In genomic region chr4:17807446-17807845, GRCh38 we compare ENCODE assay signal across 11 cellular contexts. TPM values are rescaled to one million over a fixed set of nuclear protein-coding genes. Genes with fewer than 3 reads are reported as not detected.
DNase-seq lines count a peak whose midpoint lies in the region; ATAC-seq and TF ChIP-seq lines count a peak whose summit lies in the region.
"Had no signal": no experiment of that assay in that cellular context is flagged by ENCODE, and none has a peak within 500 bp of the region (broad histone marks: within the 10 kb centered on the region; RNA-seq: fewer than 3 reads in every experiment).

No MANE protein-coding gene starts in this region.

- H3K9me3 ChIP-seq in T-helper 17 cell (ENCODE audit: control insufficient read depth, low read length, poor library complexity, severe bottlenecking) (no peaks in the 10 kb centered on the region), skeletal muscle tissue (ENCODE audit: control insufficient read depth in 3 of 3, low read length in 3 of 3) (no peaks in the 10 kb centered on the region)

- H3K4me3 ChIP-seq in fibroblast of pulmonary artery (replicated peaks; ENCODE audit: low read depth, low read length) (peak overlapping the region; percentile 88), skeletal muscle tissue (ENCODE audit: low read length in 3 of 3) (peak overlapping the region; percentile 15 to 56 (median 56))
- H3K4me3 ChIP-seq: lung had no signal

- no peak overlapping the region for H3K27ac ChIP-seq in skeletal muscle tissue (ENCODE audit: low read depth, low read length)

- H3K4me3 Mint-ChIP-seq in T-helper 2 cell treated with Interferon-gamma antibody and Interleukin-4, amounts not matched to agents 5 μg/mL and 100 μg/mL, for 36 hours, result peak overlapping the region; percentile 93
- H3K4me3 Mint-ChIP-seq in T-helper 17 cell, result peak overlapping the region; percentile 67

- peaks cover 14 to 19% (median 19%) of the 10 kb centered on the region in 3 donors for H3K36me3 ChIP-seq in skeletal muscle tissue (ENCODE audit: control insufficient read depth in 3 of 3, insufficient read depth in 3 of 3, low read length in 3 of 3)

- peaks cover 59% of the 10 kb centered on the region for H3K36me3 Mint-ChIP-seq in T-helper 2 cell treated with Interferon-gamma antibody and Interleukin-4, amounts not matched to agents 5 μg/mL and 100 μg/mL, for 36 hours (ENCODE audit: low read depth)
- H3K36me3 Mint-ChIP-seq in T-helper 17 cell (ENCODE audit: low read depth), result peaks cover 5% of the 10 kb centered on the region

- H3K9me3 Mint-ChIP-seq in T-helper 2 cell treated with Interferon-gamma antibody and Interleukin-4, amounts not matched to agents 5 μg/mL and 100 μg/mL, for 36 hours, result no peaks in the 10 kb centered on the region

- peaks cover 40% of the 10 kb centered on the region for H3K4me1 Mint-ChIP-seq in T-helper 2 cell treated with Interferon-gamma antibody and Interleukin-4, amounts not matched to agents 5 μg/mL and 100 μg/mL, for 36 hours (ENCODE audit: low read depth)
- peaks cover 51% of the 10 kb centered on the region for H3K4me1 Mint-ChIP-seq in T-helper 17 cell

- H3K9ac ChIP-seq in skeletal muscle tissue (ENCODE audit: low read depth in 1 of 3, low read length in 3 of 3), result peak overlapping the region; percentile 24 to 51 (median 42)

- no peaks in the 10 kb centered on the region for H3K27me3 ChIP-seq in skeletal muscle tissue (ENCODE audit: control insufficient read depth in 3 of 3, insufficient read depth in 3 of 3, low read length in 3 of 3)

- ATAC-seq in T-helper 17 cell (no peak), HG03039 (IDR thresholded peaks at IDR 0.05; ENCODE audit: unreplicated experiment) (no peak)

- peaks cover 20 to 35% (median 26%) of the 10 kb centered on the region in 3 donors for H3K4me1 ChIP-seq in skeletal muscle tissue (ENCODE audit: control insufficient read depth in 3 of 3, insufficient read depth in 3 of 3, low read length in 3 of 3)

- no peak for TF ChIP-seq CTCF in fibroblast of pulmonary artery (IDR thresholded peaks at IDR 0.05; ENCODE audit: low read length, missing control alignments)

- H3K27ac Mint-ChIP-seq in T-helper 2 cell treated with Interferon-gamma antibody and Interleukin-4, amounts not matched to agents 5 μg/mL and 100 μg/mL, for 36 hours, result no peak overlapping the region
- peak overlapping the region; percentile 100 for H3K27ac Mint-ChIP-seq in T-helper 17 cell

- no peak for DNase-seq in T-helper 2 cell treated with Interferon-gamma antibody and Interleukin-4, amounts not matched to agents 5 μg/mL and 100 μg/mL, for 36 hours (ENCODE audit: low spot score)
- DNase-seq in T-helper 2 cell, result no peak
- DNase-seq in T-helper 17 cell, result no peak
- DNase-seq in fibroblast of pulmonary artery (ENCODE audit: low read depth), result no peak
- no peak for DNase-seq in DMS 273 (lab: John Stamatoyannopoulos, UW; ENCODE audit: unreplicated experiment)
- DNase-seq in activated CD4-positive, CD25-positive, alpha-beta regulatory T cell (lab: John Stamatoyannopoulos, UW), result no peak
- DNase-seq: RPMI8226; stimulated activated naive CD4-positive, alpha-beta T cell treated with Interleukin-2 at 50 U/mL for 16 hours had no signal

- H3K27me3 Mint-ChIP-seq in T-helper 2 cell treated with Interferon-gamma antibody and Interleukin-4, amounts not matched to agents 5 μg/mL and 100 μg/mL, for 36 hours (ENCODE audit: low read depth), result no peaks in the 10 kb centered on the region
- no peaks in the 10 kb centered on the region for H3K27me3 Mint-ChIP-seq in T-helper 17 cell

RNA-seq across cellular contexts. Expression of gene DCAF16, which starts 3.1 kb away (rescaled TPM):
- total RNA-seq in T-helper 17 cell (10 to 100 TPM; 71.6 to 74.1 TPM), skeletal muscle tissue (23.0 TPM)

RNA-seq across cellular contexts. Expression of gene NCAPG, which starts 3.3 kb away (rescaled TPM):
- total RNA-seq in T-helper 17 cell (1 to 10 TPM in 1 of 2 donors, under 1 TPM in 1; 0.35 to 1.2 TPM), skeletal muscle tissue (8.4 TPM)

RNA-seq across cellular contexts. Expression of gene FAM184B, which starts 26.0 kb away (rescaled TPM):
- total RNA-seq in T-helper 17 cell (not detected), skeletal muscle tissue (4.2 TPM)
